1 cellular context compared by ENCODE assay signal in the genomic region with DNA sequence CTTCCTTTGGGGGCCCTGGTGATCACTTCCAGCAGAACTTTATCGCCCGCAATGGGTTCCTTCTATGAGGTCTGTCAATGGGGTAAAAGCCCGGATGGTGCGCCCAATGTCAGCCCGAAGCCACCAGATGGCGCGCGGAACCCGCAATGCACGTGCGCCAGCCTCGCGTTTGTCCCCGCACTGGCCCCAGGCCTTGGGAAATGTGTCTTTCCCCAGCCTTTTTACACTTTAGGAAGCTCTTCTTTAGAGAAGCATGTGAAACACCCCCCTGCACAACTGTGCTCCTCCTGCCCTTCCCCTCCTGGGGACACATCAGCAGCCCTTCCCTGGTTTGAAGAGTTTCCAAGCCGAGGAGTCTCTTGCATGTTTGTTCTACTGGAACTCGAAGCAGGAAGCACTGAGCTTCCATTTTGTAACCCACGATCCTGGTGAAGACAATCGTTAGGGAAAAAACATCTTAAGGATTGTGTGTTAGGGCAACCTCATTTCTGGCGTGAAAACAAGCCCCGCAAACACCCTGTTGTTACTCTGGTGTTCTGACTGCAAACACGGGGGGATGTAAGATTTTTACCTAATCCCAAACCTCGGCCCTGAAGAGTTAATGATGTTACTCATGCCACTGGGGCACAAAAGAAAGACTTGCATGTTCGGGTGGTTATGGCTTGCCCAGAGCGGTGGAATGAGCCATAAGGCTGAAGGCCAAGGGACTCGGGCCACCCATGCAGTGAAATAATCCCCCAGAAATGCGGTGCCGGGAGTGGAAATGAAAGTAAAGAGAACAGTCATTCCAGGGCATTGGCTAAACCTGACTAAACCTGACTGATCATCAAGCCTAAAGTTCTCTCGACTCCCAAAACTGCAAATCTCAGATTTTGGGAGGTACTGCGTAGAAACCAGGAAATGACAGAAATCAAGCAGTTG.
TF ChIP-seq lines count a peak whose summit lies in the region.

No MANE protein-coding gene starts in this region.

TF ChIP-seq in HepG2, 621 proteins besides CTCF, POLR2A, EP300 and RAD21 (continued from another document and continues in another):
- TF ChIP-seq, protein P1, sequence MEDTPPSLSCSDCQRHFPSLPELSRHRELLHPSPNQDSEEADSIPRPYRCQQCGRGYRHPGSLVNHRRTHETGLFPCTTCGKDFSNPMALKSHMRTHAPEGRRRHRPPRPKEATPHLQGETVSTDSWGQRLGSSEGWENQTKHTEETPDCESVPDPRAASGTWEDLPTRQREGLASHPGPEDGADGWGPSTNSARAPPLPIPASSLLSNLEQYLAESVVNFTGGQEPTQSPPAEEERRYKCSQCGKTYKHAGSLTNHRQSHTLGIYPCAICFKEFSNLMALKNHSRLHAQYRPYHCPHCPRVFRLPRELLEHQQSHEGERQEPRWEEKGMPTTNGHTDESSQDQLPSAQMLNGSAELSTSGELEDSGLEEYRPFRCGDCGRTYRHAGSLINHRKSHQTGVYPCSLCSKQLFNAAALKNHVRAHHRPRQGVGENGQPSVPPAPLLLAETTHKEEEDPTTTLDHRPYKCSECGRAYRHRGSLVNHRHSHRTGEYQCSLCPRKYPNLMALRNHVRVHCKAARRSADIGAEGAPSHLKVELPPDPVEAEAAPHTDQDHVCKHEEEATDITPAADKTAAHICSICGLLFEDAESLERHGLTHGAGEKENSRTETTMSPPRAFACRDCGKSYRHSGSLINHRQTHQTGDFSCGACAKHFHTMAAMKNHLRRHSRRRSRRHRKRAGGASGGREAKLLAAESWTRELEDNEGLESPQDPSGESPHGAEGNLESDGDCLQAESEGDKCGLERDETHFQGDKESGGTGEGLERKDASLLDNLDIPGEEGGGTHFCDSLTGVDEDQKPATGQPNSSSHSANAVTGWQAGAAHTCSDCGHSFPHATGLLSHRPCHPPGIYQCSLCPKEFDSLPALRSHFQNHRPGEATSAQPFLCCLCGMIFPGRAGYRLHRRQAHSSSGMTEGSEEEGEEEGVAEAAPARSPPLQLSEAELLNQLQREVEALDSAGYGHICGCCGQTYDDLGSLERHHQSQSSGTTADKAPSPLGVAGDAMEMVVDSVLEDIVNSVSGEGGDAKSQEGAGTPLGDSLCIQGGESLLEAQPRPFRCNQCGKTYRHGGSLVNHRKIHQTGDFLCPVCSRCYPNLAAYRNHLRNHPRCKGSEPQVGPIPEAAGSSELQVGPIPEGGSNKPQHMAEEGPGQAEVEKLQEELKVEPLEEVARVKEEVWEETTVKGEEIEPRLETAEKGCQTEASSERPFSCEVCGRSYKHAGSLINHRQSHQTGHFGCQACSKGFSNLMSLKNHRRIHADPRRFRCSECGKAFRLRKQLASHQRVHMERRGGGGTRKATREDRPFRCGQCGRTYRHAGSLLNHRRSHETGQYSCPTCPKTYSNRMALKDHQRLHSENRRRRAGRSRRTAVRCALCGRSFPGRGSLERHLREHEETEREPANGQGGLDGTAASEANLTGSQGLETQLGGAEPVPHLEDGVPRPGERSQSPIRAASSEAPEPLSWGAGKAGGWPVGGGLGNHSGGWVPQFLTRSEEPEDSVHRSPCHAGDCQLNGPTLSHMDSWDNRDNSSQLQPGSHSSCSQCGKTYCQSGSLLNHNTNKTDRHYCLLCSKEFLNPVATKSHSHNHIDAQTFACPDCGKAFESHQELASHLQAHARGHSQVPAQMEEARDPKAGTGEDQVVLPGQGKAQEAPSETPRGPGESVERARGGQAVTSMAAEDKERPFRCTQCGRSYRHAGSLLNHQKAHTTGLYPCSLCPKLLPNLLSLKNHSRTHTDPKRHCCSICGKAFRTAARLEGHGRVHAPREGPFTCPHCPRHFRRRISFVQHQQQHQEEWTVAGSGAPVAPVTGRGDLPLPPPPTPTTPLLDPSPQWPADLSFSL (CRISPR knock-in tag; IDR thresholded peaks at IDR 0.05), result no peak
- no peak for TF ChIP-seq ZNF382 (CRISPR knock-in tag; IDR thresholded peaks at IDR 0.05; ENCODE audit: borderline replicate concordance)
- TF ChIP-seq, protein P2, sequence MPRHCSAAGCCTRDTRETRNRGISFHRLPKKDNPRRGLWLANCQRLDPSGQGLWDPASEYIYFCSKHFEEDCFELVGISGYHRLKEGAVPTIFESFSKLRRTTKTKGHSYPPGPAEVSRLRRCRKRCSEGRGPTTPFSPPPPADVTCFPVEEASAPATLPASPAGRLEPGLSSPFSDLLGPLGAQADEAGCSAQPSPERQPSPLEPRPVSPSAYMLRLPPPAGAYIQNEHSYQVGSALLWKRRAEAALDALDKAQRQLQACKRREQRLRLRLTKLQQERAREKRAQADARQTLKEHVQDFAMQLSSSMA (CRISPR knock-in tag; IDR thresholded peaks at IDR 0.05), result peak; percentile 69; the same call in 1 of the 2 replicates
- TF ChIP-seq, protein P3, sequence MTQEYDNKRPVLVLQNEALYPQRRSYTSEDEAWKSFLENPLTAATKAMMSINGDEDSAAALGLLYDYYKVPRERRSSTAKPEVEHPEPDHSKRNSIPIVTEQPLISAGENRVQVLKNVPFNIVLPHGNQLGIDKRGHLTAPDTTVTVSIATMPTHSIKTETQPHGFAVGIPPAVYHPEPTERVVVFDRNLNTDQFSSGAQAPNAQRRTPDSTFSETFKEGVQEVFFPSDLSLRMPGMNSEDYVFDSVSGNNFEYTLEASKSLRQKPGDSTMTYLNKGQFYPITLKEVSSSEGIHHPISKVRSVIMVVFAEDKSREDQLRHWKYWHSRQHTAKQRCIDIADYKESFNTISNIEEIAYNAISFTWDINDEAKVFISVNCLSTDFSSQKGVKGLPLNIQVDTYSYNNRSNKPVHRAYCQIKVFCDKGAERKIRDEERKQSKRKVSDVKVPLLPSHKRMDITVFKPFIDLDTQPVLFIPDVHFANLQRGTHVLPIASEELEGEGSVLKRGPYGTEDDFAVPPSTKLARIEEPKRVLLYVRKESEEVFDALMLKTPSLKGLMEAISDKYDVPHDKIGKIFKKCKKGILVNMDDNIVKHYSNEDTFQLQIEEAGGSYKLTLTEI (CRISPR knock-in tag; conservative IDR thresholded peaks at IDR 0.05), result no peak
- TF ChIP-seq ZNF766 (CRISPR knock-in tag; IDR thresholded peaks at IDR 0.05; ENCODE audit: borderline replicate concordance), result no peak
- TF ChIP-seq ZFYVE20 (CRISPR knock-in tag; IDR thresholded peaks at IDR 0.05; ENCODE audit: borderline replicate concordance, low read depth), result no peak
- no peak; the same call in 1 of the 2 replicates for TF ChIP-seq ZNF747 (CRISPR knock-in tag; IDR thresholded peaks at IDR 0.05; ENCODE audit: borderline replicate concordance)
- TF ChIP-seq, protein P4, sequence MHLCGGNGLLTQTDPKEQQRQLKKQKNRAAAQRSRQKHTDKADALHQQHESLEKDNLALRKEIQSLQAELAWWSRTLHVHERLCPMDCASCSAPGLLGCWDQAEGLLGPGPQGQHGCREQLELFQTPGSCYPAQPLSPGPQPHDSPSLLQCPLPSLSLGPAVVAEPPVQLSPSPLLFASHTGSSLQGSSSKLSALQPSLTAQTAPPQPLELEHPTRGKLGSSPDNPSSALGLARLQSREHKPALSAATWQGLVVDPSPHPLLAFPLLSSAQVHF (CRISPR knock-in tag; IDR thresholded peaks at IDR 0.05), result no peak
- TF ChIP-seq, protein P5, sequence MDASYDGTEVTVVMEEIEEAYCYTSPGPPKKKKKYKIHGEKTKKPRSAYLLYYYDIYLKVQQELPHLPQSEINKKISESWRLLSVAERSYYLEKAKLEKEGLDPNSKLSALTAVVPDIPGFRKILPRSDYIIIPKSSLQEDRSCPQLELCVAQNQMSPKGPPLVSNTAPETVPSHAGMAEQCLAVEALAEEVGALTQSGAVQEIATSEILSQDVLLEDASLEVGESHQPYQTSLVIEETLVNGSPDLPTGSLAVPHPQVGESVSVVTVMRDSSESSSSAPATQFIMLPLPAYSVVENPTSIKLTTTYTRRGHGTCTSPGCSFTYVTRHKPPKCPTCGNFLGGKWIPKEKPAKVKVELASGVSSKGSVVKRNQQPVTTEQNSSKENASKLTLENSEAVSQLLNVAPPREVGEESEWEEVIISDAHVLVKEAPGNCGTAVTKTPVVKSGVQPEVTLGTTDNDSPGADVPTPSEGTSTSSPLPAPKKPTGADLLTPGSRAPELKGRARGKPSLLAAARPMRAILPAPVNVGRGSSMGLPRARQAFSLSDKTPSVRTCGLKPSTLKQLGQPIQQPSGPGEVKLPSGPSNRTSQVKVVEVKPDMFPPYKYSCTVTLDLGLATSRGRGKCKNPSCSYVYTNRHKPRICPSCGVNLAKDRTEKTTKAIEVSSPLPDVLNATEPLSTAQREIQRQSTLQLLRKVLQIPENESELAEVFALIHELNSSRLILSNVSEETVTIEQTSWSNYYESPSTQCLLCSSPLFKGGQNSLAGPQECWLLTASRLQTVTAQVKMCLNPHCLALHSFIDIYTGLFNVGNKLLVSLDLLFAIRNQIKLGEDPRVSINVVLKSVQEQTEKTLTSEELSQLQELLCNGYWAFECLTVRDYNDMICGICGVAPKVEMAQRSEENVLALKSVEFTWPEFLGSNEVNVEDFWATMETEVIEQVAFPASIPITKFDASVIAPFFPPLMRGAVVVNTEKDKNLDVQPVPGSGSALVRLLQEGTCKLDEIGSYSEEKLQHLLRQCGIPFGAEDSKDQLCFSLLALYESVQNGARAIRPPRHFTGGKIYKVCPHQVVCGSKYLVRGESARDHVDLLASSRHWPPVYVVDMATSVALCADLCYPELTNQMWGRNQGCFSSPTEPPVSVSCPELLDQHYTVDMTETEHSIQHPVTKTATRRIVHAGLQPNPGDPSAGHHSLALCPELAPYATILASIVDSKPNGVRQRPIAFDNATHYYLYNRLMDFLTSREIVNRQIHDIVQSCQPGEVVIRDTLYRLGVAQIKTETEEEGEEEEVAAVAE (CRISPR knock-in tag; IDR thresholded peaks at IDR 0.05; ENCODE audit: borderline replicate concordance), result 0 out of 2 replicates have a peak, but pooled peaks have one; percentile 25
- no peak for TF ChIP-seq ZNF383 (CRISPR knock-in tag; IDR thresholded peaks at IDR 0.05; ENCODE audit: borderline replicate concordance)
- TF ChIP-seq, protein P6, sequence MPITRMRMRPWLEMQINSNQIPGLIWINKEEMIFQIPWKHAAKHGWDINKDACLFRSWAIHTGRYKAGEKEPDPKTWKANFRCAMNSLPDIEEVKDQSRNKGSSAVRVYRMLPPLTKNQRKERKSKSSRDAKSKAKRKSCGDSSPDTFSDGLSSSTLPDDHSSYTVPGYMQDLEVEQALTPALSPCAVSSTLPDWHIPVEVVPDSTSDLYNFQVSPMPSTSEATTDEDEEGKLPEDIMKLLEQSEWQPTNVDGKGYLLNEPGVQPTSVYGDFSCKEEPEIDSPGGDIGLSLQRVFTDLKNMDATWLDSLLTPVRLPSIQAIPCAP (CRISPR knock-in tag; IDR thresholded peaks at IDR 0.05; ENCODE audit: low read depth), result no peak
- TF ChIP-seq, protein P7, sequence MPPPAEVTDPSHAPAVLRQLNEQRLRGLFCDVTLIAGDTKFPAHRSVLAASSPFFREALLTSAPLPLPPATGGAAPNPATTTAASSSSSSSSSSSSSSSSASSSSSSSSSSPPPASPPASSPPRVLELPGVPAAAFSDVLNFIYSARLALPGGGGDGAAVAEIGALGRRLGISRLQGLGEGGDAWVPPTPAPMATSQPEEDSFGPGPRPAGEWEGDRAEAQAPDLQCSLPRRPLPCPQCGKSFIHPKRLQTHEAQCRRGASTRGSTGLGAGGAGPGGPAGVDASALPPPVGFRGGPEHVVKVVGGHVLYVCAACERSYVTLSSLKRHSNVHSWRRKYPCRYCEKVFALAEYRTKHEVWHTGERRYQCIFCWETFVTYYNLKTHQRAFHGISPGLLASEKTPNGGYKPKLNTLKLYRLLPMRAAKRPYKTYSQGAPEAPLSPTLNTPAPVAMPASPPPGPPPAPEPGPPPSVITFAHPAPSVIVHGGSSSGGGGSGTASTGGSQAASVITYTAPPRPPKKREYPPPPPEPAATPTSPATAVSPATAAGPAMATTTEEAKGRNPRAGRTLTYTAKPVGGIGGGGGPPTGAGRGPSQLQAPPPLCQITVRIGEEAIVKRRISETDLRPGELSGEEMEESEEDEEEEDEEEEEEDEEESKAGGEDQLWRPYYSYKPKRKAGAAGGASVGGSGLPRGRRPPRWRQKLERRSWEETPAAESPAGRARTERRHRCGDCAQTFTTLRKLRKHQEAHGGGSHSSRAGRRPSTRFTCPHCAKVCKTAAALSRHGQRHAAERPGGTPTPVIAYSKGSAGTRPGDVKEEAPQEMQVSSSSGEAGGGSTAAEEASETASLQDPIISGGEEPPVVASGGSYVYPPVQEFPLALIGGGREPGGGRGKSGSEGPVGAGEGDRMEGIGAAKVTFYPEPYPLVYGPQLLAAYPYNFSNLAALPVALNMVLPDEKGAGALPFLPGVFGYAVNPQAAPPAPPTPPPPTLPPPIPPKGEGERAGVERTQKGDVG (CRISPR knock-in tag; IDR thresholded peaks at IDR 0.05; ENCODE audit: borderline replicate concordance), result peak; percentile 70; the same call in 1 of the 2 replicates
- TF ChIP-seq KDM2A (CRISPR knock-in tag; IDR thresholded peaks at IDR 0.05; ENCODE audit: borderline replicate concordance, low read depth), result peak; percentile 80; the same call in 1 of the 2 replicates
- no peak for TF ChIP-seq KLF6 (CRISPR knock-in tag; IDR thresholded peaks at IDR 0.05)
- no peak for TF ChIP-seq ZBTB8A (CRISPR knock-in tag; IDR thresholded peaks at IDR 0.05; ENCODE audit: borderline replicate concordance, low read depth)
- TF ChIP-seq PHF5A (CRISPR knock-in tag; IDR thresholded peaks at IDR 0.05; ENCODE audit: low read depth, unreplicated experiment), result no peak
- no peak for TF ChIP-seq ZNF772 (CRISPR knock-in tag; IDR thresholded peaks at IDR 0.05)
- TF ChIP-seq NR2C2 (CRISPR knock-in tag; IDR thresholded peaks at IDR 0.05; ENCODE audit: borderline replicate concordance), result no peak
- TF ChIP-seq GTF3A (CRISPR knock-in tag; conservative IDR thresholded peaks at IDR 0.05), result no peak
- no peak for TF ChIP-seq RCOR2 (CRISPR knock-in tag; IDR thresholded peaks at IDR 0.05)
- TF ChIP-seq, protein P8, sequence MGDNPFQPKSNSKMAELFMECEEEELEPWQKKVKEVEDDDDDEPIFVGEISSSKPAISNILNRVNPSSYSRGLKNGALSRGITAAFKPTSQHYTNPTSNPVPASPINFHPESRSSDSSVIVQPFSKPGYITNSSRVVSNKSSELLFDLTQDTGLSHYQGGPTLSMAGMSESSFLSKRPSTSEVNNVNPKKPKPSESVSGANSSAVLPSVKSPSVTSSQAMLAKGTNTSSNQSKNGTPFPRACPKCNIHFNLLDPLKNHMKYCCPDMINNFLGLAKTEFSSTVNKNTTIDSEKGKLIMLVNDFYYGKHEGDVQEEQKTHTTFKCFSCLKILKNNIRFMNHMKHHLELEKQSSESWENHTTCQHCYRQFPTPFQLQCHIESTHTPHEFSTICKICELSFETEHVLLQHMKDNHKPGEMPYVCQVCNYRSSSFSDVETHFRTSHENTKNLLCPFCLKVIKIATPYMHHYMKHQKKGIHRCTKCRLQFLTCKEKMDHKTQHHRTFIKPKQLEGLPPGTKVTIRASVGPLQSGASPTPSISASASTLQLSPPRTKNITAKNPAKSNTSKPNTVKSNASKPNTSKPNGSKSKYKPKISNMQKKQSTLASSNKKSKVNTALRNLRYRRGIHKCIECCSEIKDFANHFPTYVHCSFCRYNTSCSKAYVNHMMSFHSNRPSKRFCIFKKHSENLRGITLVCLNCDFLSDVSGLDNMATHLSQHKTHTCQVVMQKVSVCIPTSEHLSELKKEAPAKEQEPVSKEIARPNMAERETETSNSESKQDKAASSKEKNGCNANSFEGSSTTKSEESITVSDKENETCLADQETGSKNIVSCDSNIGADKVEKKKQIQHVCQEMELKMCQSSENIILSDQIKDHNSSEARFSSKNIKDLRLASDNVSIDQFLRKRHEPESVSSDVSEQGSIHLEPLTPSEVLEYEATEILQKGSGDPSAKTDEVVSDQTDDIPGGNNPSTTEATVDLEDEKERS (CRISPR knock-in tag; IDR thresholded peaks at IDR 0.05), result no peak
- TF ChIP-seq ATAD3A (CRISPR knock-in tag; IDR thresholded peaks at IDR 0.05), result no peak
- no peak for TF ChIP-seq KDM5A (IDR thresholded peaks at IDR 0.05; ENCODE audit: borderline replicate concordance, low read length)
